In the genomic region with DNA sequence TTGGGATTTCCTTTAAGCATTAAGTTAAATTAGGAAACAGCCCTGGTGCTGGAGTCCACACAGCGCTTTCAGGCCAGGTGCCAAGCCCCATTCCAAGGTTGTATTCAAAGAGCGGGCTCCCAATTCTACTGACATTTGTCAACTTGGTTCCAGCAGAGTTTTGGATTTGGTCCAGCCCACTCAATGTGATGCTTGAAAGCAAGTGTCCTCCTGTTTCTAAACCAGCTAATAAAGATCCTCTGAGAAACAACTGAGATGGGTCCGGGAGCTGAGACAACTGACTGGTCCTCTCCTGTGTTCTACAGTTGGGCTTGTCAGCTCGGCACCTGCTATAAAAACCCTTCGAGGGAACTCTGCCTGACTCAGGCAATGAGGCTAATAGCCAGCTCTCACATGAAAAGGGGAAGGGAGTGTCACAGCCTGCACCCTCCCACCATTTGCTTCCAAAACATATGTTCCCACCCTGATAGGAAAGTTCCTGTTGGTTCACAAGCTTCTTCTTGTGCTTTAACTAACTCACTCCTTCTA, we compare ENCODE assay signal across 8 cellular contexts. TPM values are rescaled to one million over a fixed set of nuclear protein-coding genes. Genes with fewer than 3 reads are reported as not detected.
DNase-seq lines count a peak whose midpoint lies in the region; ATAC-seq and TF ChIP-seq lines count a peak whose summit lies in the region.

No MANE protein-coding gene starts in this region.

- H3K27ac Mint-ChIP-seq in T-helper 17 cell, result peak overlapping the region; percentile 69

- WGBS in right cardiac atrium, result 13% methylated on average over 5 of the region's 5 CpGs

- H3K36me3 ChIP-seq in BLaER1 treated with 17β-estradiol and CSF1 and Interleukin-3, amounts not matched to agents 10 nM and 100 nM, result peaks cover 0 to 9% (median 0%) of the 10 kb centered on the region in 11 experiments; a peak in 1 of 22 replicates
- H3K36me3 ChIP-seq in KMS-11 (ENCODE audit: insufficient read depth) (no peaks in the 10 kb centered on the region), WERI-Rb-1 (peaks cover 6% of the 10 kb centered on the region)

- H3K4me2 ChIP-seq in BLaER1 treated with 17β-estradiol and CSF1 and Interleukin-3, amounts not matched to agents 10 nM and 100 nM, result peak overlapping the region in 9 of 11 experiments; percentile 0 to 52 (median 22); a peak in 11 of 22 replicates
- peak overlapping the region; percentile 76 for H3K4me2 ChIP-seq in KMS-11

- H3K36me3 Mint-ChIP-seq in T-helper 17 cell (ENCODE audit: low read depth), result peaks cover 4% of the 10 kb centered on the region

- no peak overlapping the region for H2AFZ ChIP-seq in KMS-11 (ENCODE audit: low read depth)

- H3K4me1 Mint-ChIP-seq in T-helper 17 cell, result peaks cover 50% of the 10 kb centered on the region

- no peak overlapping the region for H3K9ac ChIP-seq in BLaER1 treated with 17β-estradiol and CSF1 and Interleukin-3, amounts not matched to agents 10 nM and 100 nM
- peak overlapping the region; percentile 11; the same call in 1 of the 2 replicates for H3K9ac ChIP-seq in KMS-11

- intact Hi-C loops in right cardiac atrium (cut with DNase I), result no loop called here

- no peaks in the 10 kb centered on the region for H3K9me3 ChIP-seq in BLaER1 treated with 17β-estradiol and CSF1 and Interleukin-3, amounts not matched to agents 10 nM and 100 nM (replicated peaks in 1 of 11)
- H3K9me3 ChIP-seq in T-helper 17 cell (ENCODE audit: control insufficient read depth, low read length, poor library complexity, severe bottlenecking), result no peaks in the 10 kb centered on the region
- H3K9me3 ChIP-seq in right cardiac atrium (ENCODE audit: control insufficient read depth, low read length), result no peaks in the 10 kb centered on the region
- H3K9me3 ChIP-seq in WERI-Rb-1 (ENCODE audit: severe bottlenecking), result no peaks in the 10 kb centered on the region

- no peak for DNase-seq in T-helper 17 cell
- peak; percentile 53 to 74 (median 70) for DNase-seq in right cardiac atrium
- no peak for DNase-seq in iPS-NIHi11 (ENCODE audit: low spot score)
- no peak for DNase-seq in superior temporal gyrus (ENCODE audit: extremely low spot score)
- DNase-seq in WERI-Rb-1, result no peak

- H4K20me1 ChIP-seq in BLaER1 treated with 17β-estradiol and CSF1 and Interleukin-3, amounts not matched to agents 10 nM and 100 nM, result peaks cover 0 to 56% (median 8%) of the 10 kb centered on the region in 11 experiments; a peak in 8 of 22 replicates
- H4K20me1 ChIP-seq in KMS-11 (ENCODE audit: insufficient read depth), result no peaks in the 10 kb centered on the region

- no peaks in the 10 kb centered on the region for H3K27me3 Mint-ChIP-seq in T-helper 17 cell

- H3K4me3 ChIP-seq in BLaER1 treated with 17β-estradiol and CSF1 and Interleukin-3, amounts not matched to agents 10 nM and 100 nM, result no peak overlapping the region
- H3K4me3 ChIP-seq in KMS-11 (IDR thresholded peaks at IDR 0.05; ENCODE audit: insufficient read depth, low read depth, low read length) (no peak overlapping the region), right cardiac atrium (ENCODE audit: low read length) (no peak overlapping the region), WERI-Rb-1 (ENCODE audit: low read depth, low read length) (no peak overlapping the region)

- no peak overlapping the region for H3K27ac ChIP-seq in BLaER1 treated with 17β-estradiol and CSF1 and Interleukin-3, amounts not matched to agents 10 nM and 100 nM
- H3K27ac ChIP-seq in KMS-11 (peak overlapping the region; percentile 95; the same call in 1 of the 2 replicates), right cardiac atrium (ENCODE audit: low read length) (peak overlapping the region; percentile 38), WERI-Rb-1 (no peak overlapping the region)

- H3K79me2 ChIP-seq in KMS-11 (ENCODE audit: insufficient read depth, low read depth), result peaks cover 89% of the 10 kb centered on the region

- no peak overlapping the region for H3K4me3 Mint-ChIP-seq in T-helper 17 cell

- no peaks in the 10 kb centered on the region for H3K27me3 ChIP-seq in BLaER1 treated with 17β-estradiol and CSF1 and Interleukin-3, amounts not matched to agents 10 nM and 100 nM
- H3K27me3 ChIP-seq in KMS-11 (ENCODE audit: insufficient read depth, low read depth) (no peaks in the 10 kb centered on the region), right cardiac atrium (ENCODE audit: control insufficient read depth, insufficient read depth) (no peaks in the 10 kb centered on the region), WERI-Rb-1 (ENCODE audit: insufficient read depth, low read depth, severe bottlenecking) (no peaks in the 10 kb centered on the region)

- TF ChIP-seq CTCF in KMS-11 (conservative IDR thresholded peaks at IDR 0.05; ENCODE audit: low read depth, low read length) (no peak), WERI-Rb-1 (IDR thresholded peaks at IDR 0.05; ENCODE audit: low read depth, low read length) (no peak)

- peaks cover 23 to 36% (median 26%) of the 10 kb centered on the region in 10 experiments for H3K4me1 ChIP-seq in BLaER1 treated with 17β-estradiol and CSF1 and Interleukin-3, amounts not matched to agents 10 nM and 100 nM
- H3K4me1 ChIP-seq in KMS-11 (ENCODE audit: low read depth, poor library complexity, severe bottlenecking) (peaks cover 86% of the 10 kb centered on the region), right cardiac atrium (ENCODE audit: control insufficient read depth, insufficient read depth, low read length) (peaks cover 9% of the 10 kb centered on the region)

- no peak for ATAC-seq in T-helper 17 cell
- ATAC-seq in right cardiac atrium, result peak; percentile 80 to 90
- ATAC-seq in GM21737 (IDR thresholded peaks at IDR 0.05; ENCODE audit: unreplicated experiment), result no peak

RNA-seq across cellular contexts. Expression of a gene that starts 11.4 kb away (rescaled TPM):
- total RNA-seq in T-helper 17 cell, result 100 to 1,000 TPM; 185 to 196 TPM
- 10 to 100 TPM in 2 of 4 donors, 1 to 10 TPM in 2; 8.9 to 11.4 (median 10.0) TPM for total RNA-seq in right cardiac atrium
- 3.3 TPM for polyA plus RNA-seq in right cardiac atrium

Comparison
In these comparisons a context has a peak if more than half of its experiments do, and no peak if none do; other contexts are left out.
1. H3K27ac ChIP-seq: peak in KMS-11 (single experiment) and right cardiac atrium (single experiment); none in BLaER1 treated with 17β-estradiol and CSF1 and Interleukin-3, amounts not matched to agents 10 nM and 100 nM (0 of 11) and WERI-Rb-1 (single experiment).
2. ATAC-seq: peak in right cardiac atrium (2 of 2); none in T-helper 17 cell (single experiment) and GM21737 (single experiment).
3. DNase-seq: peak in right cardiac atrium (3 of 3); none in T-helper 17 cell (0 of 3), iPS-NIHi11 (single experiment), superior temporal gyrus (single experiment) and WERI-Rb-1 (single experiment).
4. RNA of a gene that starts 11.4 kb away (total RNA-seq): 185 to 196 TPM in T-helper 17 cell; 8.9 to 11.4 TPM in right cardiac atrium; every median in the first group is over 10 times any median in the second.